11 cellular contexts compared by ENCODE assay signal in the genomic region with DNA sequence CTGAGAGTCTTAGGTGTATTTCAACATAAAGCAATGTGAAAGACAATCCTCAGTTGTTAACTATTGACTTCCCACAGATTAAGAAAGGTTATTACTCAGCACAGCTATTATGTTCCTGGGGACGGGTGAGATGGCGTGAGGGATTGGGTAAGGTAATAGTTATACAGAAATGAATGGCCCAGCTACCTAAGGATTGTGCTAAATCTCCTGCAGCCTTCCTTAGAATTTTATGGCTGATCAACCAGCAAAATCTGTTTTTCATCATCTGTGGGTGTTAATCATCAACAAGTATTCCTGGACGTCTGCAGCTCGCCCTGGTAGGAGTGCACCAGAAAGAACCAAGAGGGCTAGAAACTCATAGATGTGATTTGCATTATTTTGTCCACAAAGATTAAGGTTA.
"Had no signal": no experiment of that assay in that cellular context is flagged by ENCODE, and none has a peak within 500 bp of the region (broad histone marks: within the 10 kb centered on the region; RNA-seq: fewer than 3 reads in every experiment).

No MANE protein-coding gene starts in this region.

- H3K4me3 ChIP-seq: dorsolateral prefrontal cortex, esophagus muscularis mucosa, lower lobe of right lung had no signal

- DNase-seq: activated CD4-positive, alpha-beta T cell treated with anti-CD3 and anti-CD28 coated beads, Interleukin-2, amount 50 U/mL, for 48 hours; activated naive CD4-positive, alpha-beta T cell treated with Interleukin-2 at 50 U/mL for 16 hours; activated naive CD8-positive, alpha-beta T cell treated with anti-CD3 and anti-CD28 coated beads, Interleukin-2, amount 50 U/mL, for 24 hours; dorsolateral prefrontal cortex; glutamatergic neuron; left cardiac atrium; lower lobe of right lung; midbrain; retina; stimulated activated CD4-positive, alpha-beta T cell treated with anti-CD3 and anti-CD28 coated beads, Interleukin-2, amount 100 ng/mL, for 48 hours had no signal
